Comparison of ENCODE assay signal across 25 cellular contexts in the genomic region with DNA sequence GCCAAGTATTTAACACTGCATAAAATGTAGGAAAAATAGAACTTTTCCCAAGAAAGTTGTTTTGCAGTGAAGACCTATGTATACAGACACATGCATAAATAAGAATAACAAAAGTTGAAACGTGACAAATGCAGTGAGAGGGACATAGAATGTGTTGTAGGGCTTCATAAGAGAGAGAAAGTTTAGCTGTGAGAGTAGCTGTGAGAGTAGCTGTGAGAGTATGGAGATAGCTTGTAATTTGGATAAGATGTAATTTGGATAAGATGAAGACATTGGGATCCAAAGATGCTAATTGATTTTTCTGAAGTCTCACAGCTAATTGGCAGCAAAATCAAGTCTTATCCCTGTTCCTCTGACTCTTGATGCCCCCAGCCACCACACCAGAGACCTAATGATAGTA.
"Had no signal": no experiment of that assay in that cellular context is flagged by ENCODE, and none has a peak within 500 bp of the region (broad histone marks: within the 10 kb centered on the region; RNA-seq: fewer than 3 reads in every experiment).

No MANE protein-coding gene starts in this region.

- DNase-seq: hypothalamus; immature natural killer cell; kidney; left colon; left lung; naive B cell; natural killer cell; nephron progenitor cell; occipital lobe; right lobe of liver; stimulated activated CD4-positive, alpha-beta T cell treated with anti-CD3 and anti-CD28 coated beads, Interleukin-1b, Interleukin-23, amount 100 ng/mL, for 48 hours; stimulated activated CD4-positive, alpha-beta T cell treated with anti-CD3 and anti-CD28 coated beads, Interleukin-2, amount 100 ng/mL, for 48 hours; stimulated activated CD4-positive, alpha-beta T cell treated with anti-CD3 and anti-CD28 coated beads, Interleukin-4, amount 100 ng/mL, for 4 hours; stimulated activated CD8-positive, alpha-beta memory T cell treated with anti-CD3 and anti-CD28 coated beads, Interleukin-4, amount 100 ng/mL, for 48 hours; stimulated activated naive CD4-positive, alpha-beta T cell treated with Interleukin-2 at 50 U/mL for 16 hours; stimulated activated naive CD8-positive, alpha-beta T cell treated with anti-CD3 and anti-CD28 coated beads, Interleukin-15, amount 100 ng/mL, for 72 hours; upper lobe of left lung had no signal

- H3K36me3 ChIP-seq: left lung, neural progenitor cell, neutrophil, right atrium auricular region, right lobe of liver, tibial nerve, upper lobe of left lung, vagina had no signal

- H3K4me1 ChIP-seq: left lung, neural progenitor cell, right atrium auricular region, right lobe of liver, tibial nerve, upper lobe of left lung, vagina had no signal

- H3K4me3 ChIP-seq: left lung, lung, neural progenitor cell, right atrium auricular region, right lobe of liver, smooth muscle cell, tibial nerve, upper lobe of left lung, vagina had no signal

- H3K27ac ChIP-seq: left lung, neural progenitor cell, neutrophil, parathyroid adenoma, right atrium auricular region, right lobe of liver, tibial nerve, upper lobe of left lung, vagina had no signal

- H3K9me3 ChIP-seq: left lung, neutrophil, right atrium auricular region, right lobe of liver, tibial nerve, upper lobe of left lung, vagina had no signal

- H3K27me3 ChIP-seq: left lung, neural progenitor cell, neutrophil, right atrium auricular region, right lobe of liver, tibial nerve, upper lobe of left lung, vagina had no signal
